8 cellular contexts compared by ENCODE assay signal in genomic region chr19:44914436-44915206, GRCh38. TPM values are rescaled to one million over a fixed set of nuclear protein-coding genes. Genes with fewer than 3 reads are reported as not detected.
DNase-seq lines count a peak whose midpoint lies in the region; ATAC-seq and TF ChIP-seq lines count a peak whose summit lies in the region.
"Not testable (repeated sequence)": the region's sequence is repeated elsewhere in the genome, so short reads cannot be mapped to it uniquely, and the experiment has no call there.

APOC1 (plus strand) TSS chr19:44914608; CDS start chr19:44914892, 284 bp downstream.

- intact Hi-C loops in left ventricle myocardium inferior (cut with micrococcal nuclease); posterior vena cava (cut with DNase I): not testable (repeated sequence)

- not testable (repeated sequence) for TF ChIP-seq POLR2A in tibial nerve (IDR thresholded peaks at IDR 0.05)

- not testable (repeated sequence) for H3K9me3 ChIP-seq in left ventricle myocardium inferior (replicated peaks); tibial nerve

- not testable (repeated sequence) for H3K9me3 Mint-ChIP-seq in T-helper 1 cell treated with Interleukin-12 subunit alpha and Interleukin-12 subunit beta and Interleukin-4 antibody, amounts not matched to agents 30 μg/mL and 1 μg/mL, for 36 hours

- H3K4me1 ChIP-seq in left ventricle myocardium inferior, result peaks cover 24% of the 10 kb centered on the region
- H3K4me1 ChIP-seq in tibial nerve, result peaks cover 0 to 45% (median 21%) of the 10 kb centered on the region in 4 donors

- H3K27ac Mint-ChIP-seq in T-helper 1 cell treated with Interleukin-12 subunit alpha and Interleukin-12 subunit beta and Interleukin-4 antibody, amounts not matched to agents 30 μg/mL and 1 μg/mL, for 36 hours, result peak within 1 kb of the TSS; percentile 71

- 6 to 10% methylated on average over 27 to 28 of the region's 28 CpGs for WGBS in tibial nerve, 2 donors

- peak within 1 kb of the TSS; percentile 62 for H3K4me3 ChIP-seq in GM12865 (ENCODE audit: low read depth, low read length)
- peak within 1 kb of the TSS; percentile 70 for H3K4me3 ChIP-seq in left ventricle myocardium inferior
- peak within 1 kb of the TSS; percentile 16 to 55 (median 44) for H3K4me3 ChIP-seq in tibial nerve

- ATAC-seq in HG02884 (IDR thresholded peaks at IDR 0.05; ENCODE audit: unreplicated experiment), result peak; percentile 96

- H3K36me3 ChIP-seq in left ventricle myocardium inferior, tibial nerve: not testable (repeated sequence)

- peaks cover 26% of the 10 kb centered on the region for H3K27me3 ChIP-seq in left ventricle myocardium inferior (ENCODE audit: low read depth)
- H3K27me3 ChIP-seq in tibial nerve, result not testable (repeated sequence)

- not testable (repeated sequence) for H3K36me3 Mint-ChIP-seq in T-helper 1 cell treated with Interleukin-12 subunit alpha and Interleukin-12 subunit beta and Interleukin-4 antibody, amounts not matched to agents 30 μg/mL and 1 μg/mL, for 36 hours (ENCODE audit: low read depth)

- peaks cover 16% of the 10 kb centered on the region for H3K27me3 Mint-ChIP-seq in T-helper 1 cell treated with Interleukin-12 subunit alpha and Interleukin-12 subunit beta and Interleukin-4 antibody, amounts not matched to agents 30 μg/mL and 1 μg/mL, for 36 hours (ENCODE audit: low read depth)

- not testable (repeated sequence) for TF ChIP-seq EP300 in tibial nerve (IDR thresholded peaks at IDR 0.05)

- peak within 1 kb of the TSS; percentile 89 for H3K4me3 Mint-ChIP-seq in T-helper 1 cell treated with Interleukin-12 subunit alpha and Interleukin-12 subunit beta and Interleukin-4 antibody, amounts not matched to agents 30 μg/mL and 1 μg/mL, for 36 hours

- peaks cover 14% of the 10 kb centered on the region for H3K4me1 Mint-ChIP-seq in T-helper 1 cell treated with Interleukin-12 subunit alpha and Interleukin-12 subunit beta and Interleukin-4 antibody, amounts not matched to agents 30 μg/mL and 1 μg/mL, for 36 hours (ENCODE audit: low read depth)

- H3K27ac ChIP-seq in left ventricle myocardium inferior (replicated peaks) (peak within 1 kb of the TSS; percentile 2), tibial nerve (peak within 1 kb of the TSS in 2 of 4 donors; percentile 63 to 71)

- DNase-seq in GM12865 (ENCODE audit: low read depth), result peak; percentile 82
- peak; percentile 55 for DNase-seq in NCI-H1694 (lab: John Stamatoyannopoulos, UW)
- DNase-seq in amniotic epithelial cell (ENCODE audit: low read depth), result peak; percentile 74
- peak; percentile 82 for DNase-seq in left ventricle myocardium inferior
- DNase-seq in posterior vena cava (ENCODE audit: low spot score), result peak; percentile 92
- DNase-seq in tibial nerve (ENCODE audit: low spot score in 2 of 2), result peak; percentile 72 to 81

- TF ChIP-seq CTCF in GM12865 (IDR thresholded peaks at IDR 0.05; ENCODE audit: insufficient read depth, low read depth, low read length, missing control alignments); left ventricle myocardium inferior (IDR thresholded peaks at IDR 0.05; ENCODE audit: borderline replicate concordance); tibial nerve (IDR thresholded peaks at IDR 0.05): not testable (repeated sequence)

RNA-seq across cellular contexts. Expression of gene APOC1, which starts in this region (rescaled TPM):
- total RNA-seq in left ventricle myocardium inferior (0.85 TPM), posterior vena cava (1 to 10 TPM; 3.0 to 4.3 TPM), tibial nerve (100 to 1,000 TPM in 1 of 4 donors, 10 to 100 TPM in 3; 17.2 to 213 (median 49.9) TPM)

Comparison
In these comparisons a context has a peak if more than half of its experiments do, and no peak if none do; other contexts are left out.
1. Peak in DNase-seq, H3K4me3 ChIP-seq and H3K27ac ChIP-seq in left ventricle myocardium inferior; RNA of the gene not detected or under 1 TPM.